ENCODE assay signal across 8 cellular contexts in the genomic region with DNA sequence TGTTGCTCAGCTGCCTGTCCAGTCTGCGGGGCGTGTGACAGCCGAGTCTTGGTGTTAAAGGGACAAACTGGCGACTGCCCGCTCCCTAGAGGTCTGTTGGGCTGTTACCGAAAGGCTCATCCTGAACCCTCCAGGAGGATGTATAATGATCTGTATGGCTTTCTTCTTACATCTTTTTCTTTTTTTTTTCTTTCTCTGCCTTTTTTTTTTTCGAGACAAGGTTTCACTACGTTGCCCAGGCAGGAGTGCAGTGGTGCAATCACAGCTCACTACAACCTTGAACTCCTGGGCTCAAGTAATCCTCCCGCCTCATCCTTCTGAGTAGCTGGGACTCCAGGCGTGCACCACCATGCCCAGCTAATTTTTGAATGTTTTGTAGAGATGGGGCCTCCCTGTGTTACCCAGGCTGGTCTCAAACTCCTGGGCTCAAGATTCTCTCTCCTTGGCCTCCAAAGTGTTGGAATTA. TPM values are rescaled to one million over a fixed set of nuclear protein-coding genes. Genes with fewer than 3 reads are reported as not detected.
DNase-seq lines count a peak whose midpoint lies in the region; ATAC-seq and TF ChIP-seq lines count a peak whose summit lies in the region.

No MANE protein-coding gene starts in this region.

- no peaks in the 10 kb centered on the region for H4K20me1 ChIP-seq in hepatocyte (ENCODE audit: insufficient read depth, poor library complexity, severe bottlenecking)

- ATAC-seq in GM18499 (IDR thresholded peaks at IDR 0.05; ENCODE audit: insufficient read depth, unreplicated experiment) = peak; percentile 17
- ATAC-seq in HG02973 (IDR thresholded peaks at IDR 0.05; ENCODE audit: unreplicated experiment) = peak; percentile 21
- ATAC-seq in WTC11 = peak; percentile 32
- ATAC-seq in stimulated activated memory B cell treated with anti-CD40 and anti-IgM and Interleukin-4, amounts not matched to agents 10 μg/mL and 1 μg/mL and 100 μg/mL, for 72 hours = no peak
- no peak for ATAC-seq in GM19467 (IDR thresholded peaks at IDR 0.05; ENCODE audit: unreplicated experiment)

- H3K36me3 ChIP-seq in hepatocyte (replicated peaks; ENCODE audit: insufficient read depth, low read depth) = no peaks in the 10 kb centered on the region

- no peaks in the 10 kb centered on the region; the same call in 1 of the 2 replicates for H3K27me3 Mint-ChIP-seq in WTC11 (ENCODE audit: low read depth)
- no peaks in the 10 kb centered on the region for H3K27me3 Mint-ChIP-seq in stimulated activated memory B cell treated with anti-CD40 and anti-IgM and Interleukin-4, amounts not matched to agents 10 μg/mL and 1 μg/mL and 100 μg/mL, for 72 hours

- POLR2A ChIA-PET in WTC11 (lab: Charles Lee) = interaction anchor here (0.7 to 1.1 kb wide), 2 partner anchors 10 to 25 kb away, joined by 3 to 6 read pairs; no protein-coding TSS in a partner anchor

- no peaks in the 10 kb centered on the region for H3K27me3 ChIP-seq in hepatocyte

- H3K4me1 ChIP-seq in hepatocyte (ENCODE audit: insufficient read depth) = peaks cover 9% of the 10 kb centered on the region

- H3K9me3 Mint-ChIP-seq in WTC11 = no peaks in the 10 kb centered on the region
- no peaks in the 10 kb centered on the region for H3K9me3 Mint-ChIP-seq in stimulated activated memory B cell treated with anti-CD40 and anti-IgM and Interleukin-4, amounts not matched to agents 10 μg/mL and 1 μg/mL and 100 μg/mL, for 72 hours

- H3K9me3 ChIP-seq in hepatocyte (ENCODE audit: low read depth) = no peaks in the 10 kb centered on the region

- 0 out of 2 replicates have a peak overlapping the region, but pooled peaks have one; percentile 3 for H3K27ac Mint-ChIP-seq in WTC11
- peak overlapping the region; percentile 85 for H3K27ac Mint-ChIP-seq in stimulated activated memory B cell treated with anti-CD40 and anti-IgM and Interleukin-4, amounts not matched to agents 10 μg/mL and 1 μg/mL and 100 μg/mL, for 72 hours

- peak overlapping the region; percentile 99 for H3K4me3 ChIP-seq in hepatocyte

- CTCF ChIA-PET in WTC11 (lab: Charles Lee) = interaction anchor here (0.6 to 2.7 kb wide), 10 partner anchors 14 to 267 kb away, joined by 3 to 27 read pairs (median 4); a partner anchor contains a TSS

- H3K4me3 Mint-ChIP-seq in WTC11 = peak overlapping the region; percentile 82
- H3K4me3 Mint-ChIP-seq in stimulated activated memory B cell treated with anti-CD40 and anti-IgM and Interleukin-4, amounts not matched to agents 10 μg/mL and 1 μg/mL and 100 μg/mL, for 72 hours = peak overlapping the region; percentile 96

- TF ChIP-seq CTCF in WTC11 (IDR thresholded peaks at IDR 0.05) (no peak), hepatocyte (IDR thresholded peaks at IDR 0.05; ENCODE audit: poor library complexity) (no peak)

- peaks cover 9% of the 10 kb centered on the region for H3K4me1 Mint-ChIP-seq in WTC11
- peaks cover 27% of the 10 kb centered on the region for H3K4me1 Mint-ChIP-seq in stimulated activated memory B cell treated with anti-CD40 and anti-IgM and Interleukin-4, amounts not matched to agents 10 μg/mL and 1 μg/mL and 100 μg/mL, for 72 hours

- no peak for DNase-seq in WTC11 (ENCODE audit: low spot score)
- no peak for DNase-seq in hepatocyte (ENCODE audit: low spot score)
- DNase-seq in NCI-H1105 (lab: John Stamatoyannopoulos, UW) = no peak
- no peak for DNase-seq in T-helper 9 cell

- H3K9me2 ChIP-seq in hepatocyte (replicated peaks; ENCODE audit: insufficient read depth) = no peaks in the 10 kb centered on the region

- peak overlapping the region; percentile 92 for H3K4me2 ChIP-seq in hepatocyte

- peak overlapping the region; percentile 80 for H2AFZ ChIP-seq in hepatocyte

- H3K36me3 Mint-ChIP-seq in WTC11 = peaks cover 46% of the 10 kb centered on the region
- H3K36me3 Mint-ChIP-seq in stimulated activated memory B cell treated with anti-CD40 and anti-IgM and Interleukin-4, amounts not matched to agents 10 μg/mL and 1 μg/mL and 100 μg/mL, for 72 hours = peaks cover 39% of the 10 kb centered on the region

- peaks cover 21% of the 10 kb centered on the region for H3K79me2 ChIP-seq in hepatocyte

- peak overlapping the region; percentile 91 for H3K27ac ChIP-seq in hepatocyte

- 13% methylated on average over 10 of the region's 10 CpGs for WGBS in hepatocyte (ENCODE audit: low lambda C conversion rate, missing lambda C conversion rate)

TF ChIP-seq in WTC11, 78 proteins besides CTCF, POLR2A, EP300 and RAD21:
- TF ChIP-seq, protein P1, sequence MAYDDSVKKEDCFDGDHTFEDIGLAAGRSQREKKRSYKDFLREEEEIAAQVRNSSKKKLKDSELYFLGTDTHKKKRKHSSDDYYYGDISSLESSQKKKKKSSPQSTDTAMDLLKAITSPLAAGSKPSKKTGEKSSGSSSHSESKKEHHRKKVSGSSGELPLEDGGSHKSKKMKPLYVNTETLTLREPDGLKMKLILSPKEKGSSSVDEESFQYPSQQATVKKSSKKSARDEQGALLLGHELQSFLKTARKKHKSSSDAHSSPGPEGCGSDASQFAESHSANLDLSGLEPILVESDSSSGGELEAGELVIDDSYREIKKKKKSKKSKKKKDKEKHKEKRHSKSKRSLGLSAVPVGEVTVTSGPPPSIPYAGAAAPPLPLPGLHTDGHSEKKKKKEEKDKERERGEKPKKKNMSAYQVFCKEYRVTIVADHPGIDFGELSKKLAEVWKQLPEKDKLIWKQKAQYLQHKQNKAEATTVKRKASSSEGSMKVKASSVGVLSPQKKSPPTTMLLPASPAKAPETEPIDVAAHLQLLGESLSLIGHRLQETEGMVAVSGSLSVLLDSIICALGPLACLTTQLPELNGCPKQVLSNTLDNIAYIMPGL (CRISPR knock-in tag; IDR thresholded peaks at IDR 0.05) = peak; percentile 8; the same call in 1 of the 2 replicates
- no peak for TF ChIP-seq ESRRA (CRISPR knock-in tag; IDR thresholded peaks at IDR 0.05; ENCODE audit: borderline replicate concordance)

RNA-seq across cellular contexts. Expression of a gene that starts 0.9 kb away (rescaled TPM):
- total RNA-seq in WTC11 (2021) (25.6 to 28.2 TPM (median 27.6 TPM) in 3 replicates), hepatocyte (21.4 and 23.1 TPM in 2 replicates)
- polyA plus RNA-seq in hepatocyte = 25.9 and 26.1 TPM in 2 replicates

RNA-seq across cellular contexts. Expression of a gene that starts 13.4 kb away (rescaled TPM):
- total RNA-seq in WTC11 (2021) (37.7 to 48.2 TPM (median 46.4 TPM) in 3 replicates), hepatocyte (60.4 and 76.4 TPM in 2 replicates)
- polyA plus RNA-seq in hepatocyte = 97.3 and 109 TPM in 2 replicates

RNA-seq across cellular contexts. Expression of a gene that starts 24.7 kb away (rescaled TPM):
- total RNA-seq in WTC11 (2021) = 7.7 to 8.0 TPM (median 8.0 TPM) in 3 replicates
- total RNA-seq in hepatocyte = 8.0 and 9.0 TPM in 2 replicates
- polyA plus RNA-seq in hepatocyte = 6.6 and 9.8 TPM in 2 replicates

RNA-seq across cellular contexts. Expression of a gene that starts 39.4 kb away (rescaled TPM):
- total RNA-seq in WTC11 (2021) = 3.0 to 4.8 TPM (median 4.6 TPM) in 3 replicates
- 0.44 and 0.73 TPM in 2 replicates for total RNA-seq in hepatocyte
- 0.25 TPM in 1 of 2 replicates, not detected in the other for polyA plus RNA-seq in hepatocyte

RNA-seq across cellular contexts. Expression of a gene that starts 46.4 kb away (rescaled TPM):
- total RNA-seq in WTC11 (2021) (15.1 to 19.9 TPM (median 18.8 TPM) in 3 replicates), hepatocyte (13.3 and 16.9 TPM in 2 replicates)
- 26.7 and 31.8 TPM in 2 replicates for polyA plus RNA-seq in hepatocyte

Comparison
In these comparisons a context has a peak if more than half of its experiments do, and no peak if none do; other contexts are left out.
1. ATAC-seq: peak in GM18499 (single experiment), HG02973 (single experiment) and WTC11 (single experiment); none in stimulated activated memory B cell treated with anti-CD40 and anti-IgM and Interleukin-4, amounts not matched to agents 10 μg/mL and 1 μg/mL and 100 μg/mL, for 72 hours (single experiment) and GM19467 (single experiment).